ENCODE assay signal across 8 cellular contexts in the genomic region with DNA sequence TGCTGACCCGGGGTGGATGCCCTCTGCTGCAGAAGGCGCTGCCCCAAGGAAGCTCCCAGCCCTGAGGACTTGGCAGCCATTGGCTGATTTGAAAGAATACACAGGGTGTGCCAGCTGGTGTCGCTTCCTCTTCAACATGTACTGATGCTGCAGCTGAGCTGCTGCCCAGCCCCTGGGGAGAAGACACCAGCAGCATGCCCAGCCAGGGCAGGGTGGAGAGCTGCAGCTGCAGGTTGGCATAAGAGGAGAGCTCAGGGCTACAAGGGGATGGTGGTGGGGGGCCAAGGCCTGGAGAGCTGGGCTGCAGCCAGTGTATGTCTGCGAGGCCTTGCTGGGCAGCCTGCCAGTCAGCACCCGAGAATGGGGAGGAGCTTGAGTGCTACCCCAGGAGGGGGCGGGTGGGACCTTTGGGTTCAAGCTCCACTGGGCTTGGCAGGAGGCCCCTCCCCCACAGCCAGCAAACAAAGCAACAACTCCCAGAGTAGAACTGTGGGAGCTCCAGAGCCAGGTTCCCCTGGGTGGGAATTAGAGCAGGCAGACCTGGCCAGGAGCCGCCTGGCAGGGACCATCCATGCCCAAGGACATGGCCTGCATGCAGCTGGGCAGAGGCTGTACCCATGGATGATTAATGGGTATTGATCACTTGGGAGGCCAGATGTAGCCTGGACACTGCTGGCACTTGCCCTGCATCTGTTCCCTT. TPM values are rescaled to one million over a fixed set of nuclear protein-coding genes. Genes with fewer than 3 reads are reported as not detected.
A peak's percentile ranks its signal among the peaks of the same experiment; 100 is the strongest.
DNase-seq lines count a peak whose midpoint lies in the region; ATAC-seq and TF ChIP-seq lines count a peak whose summit lies in the region.

No MANE protein-coding gene starts in this region.

- POLR2A ChIA-PET in activated CD4-positive, alpha-beta memory T cell treated with anti-CD3 and anti-CD28 coated beads for 36 hours (lab: Charles Lee) = interaction anchor here (0.9 to 1.0 kb wide), 3 partner anchors 9 to 42 kb away, joined by 3 to 4 read pairs (median 4); partner anchors contain the start of genes CIB1, GDPGP1 and SEMA4B

- H3K4me3 Mint-ChIP-seq in activated CD4-positive, alpha-beta memory T cell treated with anti-CD3 and anti-CD28 coated beads for 36 hours = no peak overlapping the region
- no peak overlapping the region for H3K4me3 Mint-ChIP-seq in osteocyte (ENCODE audit: unreplicated experiment)

- ATAC-seq in HG03066 (IDR thresholded peaks at IDR 0.05; ENCODE audit: low read depth, unreplicated experiment) = peak; percentile 65

- H3K27me3 Mint-ChIP-seq in activated CD4-positive, alpha-beta memory T cell treated with anti-CD3 and anti-CD28 coated beads for 36 hours = no peaks in the 10 kb centered on the region
- H3K27me3 Mint-ChIP-seq in osteocyte (ENCODE audit: unreplicated experiment) = no peaks in the 10 kb centered on the region

- peak overlapping the region; percentile 38 for H3K27ac Mint-ChIP-seq in activated CD4-positive, alpha-beta memory T cell treated with anti-CD3 and anti-CD28 coated beads for 36 hours
- H3K27ac Mint-ChIP-seq in osteocyte (ENCODE audit: unreplicated experiment) = peak overlapping the region; percentile 67

- TF ChIP-seq CTCF in osteocyte (IDR thresholded peaks at IDR 0.05) = no peak

- H3K36me3 Mint-ChIP-seq in activated CD4-positive, alpha-beta memory T cell treated with anti-CD3 and anti-CD28 coated beads for 36 hours = no peaks in the 10 kb centered on the region
- H3K36me3 Mint-ChIP-seq in osteocyte (ENCODE audit: unreplicated experiment) = no peaks in the 10 kb centered on the region

- no peaks in the 10 kb centered on the region for H3K9me3 Mint-ChIP-seq in activated CD4-positive, alpha-beta memory T cell treated with anti-CD3 and anti-CD28 coated beads for 36 hours
- H3K9me3 Mint-ChIP-seq in osteocyte (ENCODE audit: unreplicated experiment) = no peaks in the 10 kb centered on the region

- DNase-seq in activated CD8-positive, alpha-beta memory T cell treated with anti-CD3 and anti-CD28 coated beads for 24 hours = peak; percentile 64
- no peak for DNase-seq in activated CD8-positive, alpha-beta memory T cell treated with anti-CD3 and anti-CD28 coated beads, Interleukin-2, amount 50 U/mL, for 4 hours
- DNase-seq in NCI-H2171 (lab: John Stamatoyannopoulos, UW) (peak; percentile 93), fibroblast of the conjunctiva (ENCODE audit: low read depth) (peak; percentile 38), osteocyte (ENCODE audit: extremely low spot score, unreplicated experiment) (peak; percentile 91), mesenteric fat pad (ENCODE audit: low spot score) (no peak)
- DNase-seq in activated CD4-positive, alpha-beta memory T cell treated with anti-CD3 and anti-CD28 coated beads for 36 hours = peak; percentile 56

- H3K4me1 Mint-ChIP-seq in activated CD4-positive, alpha-beta memory T cell treated with anti-CD3 and anti-CD28 coated beads for 36 hours (ENCODE audit: low read depth) = peaks cover 18% of the 10 kb centered on the region
- peaks cover 27% of the 10 kb centered on the region for H3K4me1 Mint-ChIP-seq in osteocyte (ENCODE audit: unreplicated experiment)

- intact Hi-C loops in activated CD4-positive, alpha-beta memory T cell treated with anti-CD3 and anti-CD28 coated beads for 36 hours (cut with micrococcal nuclease) = no loop called here

- CTCF ChIA-PET in activated CD4-positive, alpha-beta memory T cell treated with anti-CD3 and anti-CD28 coated beads for 36 hours (lab: Charles Lee) = interaction anchor here (1.2 kb wide), 2 partner anchors 9 to 29 kb away, joined by 3 to 4 read pairs; partner anchors contain the start of gene SEMA4B

RNA-seq across cellular contexts. Expression of gene SEMA4B, which starts 9.2 kb away (rescaled TPM):
- total RNA-seq in activated CD4-positive, alpha-beta memory T cell treated with anti-CD3 and anti-CD28 coated beads for 36 hours = 10 to 100 TPM; 13.1 to 16.7 TPM
- total RNA-seq in osteocyte (23.3 and 26.0 TPM in 2 replicates), mesenteric fat pad (15.8 TPM)

RNA-seq across cellular contexts. Expression of gene CIB1, which starts 41.8 kb away (rescaled TPM):
- total RNA-seq in activated CD4-positive, alpha-beta memory T cell treated with anti-CD3 and anti-CD28 coated beads for 36 hours = 100 to 1,000 TPM; 162 to 170 TPM
- 33.8 and 35.9 TPM in 2 replicates for total RNA-seq in osteocyte
- 58.0 TPM for total RNA-seq in mesenteric fat pad

RNA-seq across cellular contexts. Expression of gene GDPGP1, which starts 42.1 kb away (rescaled TPM):
- 1 to 10 TPM; 8.0 to 9.2 TPM for total RNA-seq in activated CD4-positive, alpha-beta memory T cell treated with anti-CD3 and anti-CD28 coated beads for 36 hours
- total RNA-seq in osteocyte = 5.6 and 6.6 TPM in 2 replicates
- total RNA-seq in mesenteric fat pad = 8.1 TPM

RNA-seq across cellular contexts. Expression of gene TTLL13, which starts 57.4 kb away (rescaled TPM):
- under 1 TPM; 0.55 to 0.73 TPM for total RNA-seq in activated CD4-positive, alpha-beta memory T cell treated with anti-CD3 and anti-CD28 coated beads for 36 hours
- total RNA-seq in osteocyte (not detected in 2 replicates), mesenteric fat pad (not detected)

Comparison
In these comparisons a context has a peak if more than half of its experiments do, and no peak if none do; other contexts are left out.
1. DNase-seq: peak in activated CD8-positive, alpha-beta memory T cell treated with anti-CD3 and anti-CD28 coated beads for 24 hours (single experiment), NCI-H2171 (single experiment), activated CD4-positive, alpha-beta memory T cell treated with anti-CD3 and anti-CD28 coated beads for 36 hours (single experiment), fibroblast of the conjunctiva (single experiment) and osteocyte (single experiment); none in activated CD8-positive, alpha-beta memory T cell treated with anti-CD3 and anti-CD28 coated beads, Interleukin-2, amount 50 U/mL, for 4 hours (single experiment) and mesenteric fat pad (single experiment).